17 cellular contexts compared by ENCODE assay signal in the genomic region with DNA sequence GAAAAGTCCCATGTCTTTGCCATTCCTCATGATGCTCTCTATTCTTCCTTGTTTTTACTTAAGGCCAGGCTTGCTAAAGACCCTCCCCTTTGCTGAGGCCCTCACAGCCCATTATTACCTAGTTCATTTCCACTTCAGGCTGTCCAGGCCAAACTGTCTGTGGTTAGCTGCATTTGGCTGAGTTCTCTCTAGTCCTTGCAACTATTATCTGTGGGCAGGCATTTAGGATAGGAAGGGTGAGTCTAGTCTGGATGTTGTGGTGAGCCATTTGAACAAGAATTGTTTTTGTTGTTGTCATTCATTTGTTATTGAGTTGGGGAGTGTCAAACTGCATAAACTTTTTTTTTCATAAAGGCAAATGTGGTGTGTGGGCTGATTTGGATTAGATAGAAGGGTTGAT.
A peak's percentile ranks its signal among the peaks of the same experiment; 100 is the strongest.
DNase-seq lines count a peak whose midpoint lies in the region; ATAC-seq and TF ChIP-seq lines count a peak whose summit lies in the region.
"Had no signal": no experiment of that assay in that cellular context is flagged by ENCODE, and none has a peak within 500 bp of the region (broad histone marks: within the 10 kb centered on the region; RNA-seq: fewer than 3 reads in every experiment).

No MANE protein-coding gene starts in this region.

- ATAC-seq in Right ventricle myocardium inferior = no peak
- ATAC-seq: CD8-positive, alpha-beta T cell had no signal

- no peak overlapping the region for H3K4ac ChIP-seq in mesenchymal stem cell (ENCODE audit: low read depth in 1 of 2, low read length in 2 of 2)

- H2AFZ ChIP-seq in mesenchymal stem cell (ENCODE audit: low read depth, low read length) = no peak overlapping the region
- H2AFZ ChIP-seq: GM23248 had no signal

- H3K9me3 ChIP-seq in left ventricle myocardium inferior (replicated peaks) (no peaks in the 10 kb centered on the region), mesenchymal stem cell (ENCODE audit: control insufficient read depth, low read length) (no peaks in the 10 kb centered on the region)
- H3K9me3 ChIP-seq: BE2C had no signal

- H3K27ac ChIP-seq in left ventricle myocardium inferior (replicated peaks) (peak overlapping the region; percentile 50), mesenchymal stem cell (ENCODE audit: low read length, poor library complexity, severe bottlenecking) (no peak overlapping the region)
- H3K27ac ChIP-seq: C4-2B, GM23248 had no signal

- peak overlapping the region; percentile 7 for H4K8ac ChIP-seq in mesenchymal stem cell (ENCODE audit: low read length)

- H2BK5ac ChIP-seq in mesenchymal stem cell (ENCODE audit: low read depth, low read length, poor library complexity, severe bottlenecking) = no peak overlapping the region

- intact Hi-C loops in left ventricle myocardium inferior (cut with micrococcal nuclease) (no loop called here), Right ventricle myocardium inferior (cut with DNase I) (no loop called here)

- no peak overlapping the region for H3K9ac ChIP-seq in mesenchymal stem cell (ENCODE audit: low read length)
- H3K9ac ChIP-seq: GM23248 had no signal

- no peak overlapping the region for H3K14ac ChIP-seq in mesenchymal stem cell (ENCODE audit: low read length in 2 of 2)

- H3K18ac ChIP-seq in mesenchymal stem cell (ENCODE audit: low read depth in 1 of 2, low read length in 2 of 2) = peak overlapping the region in 1 of 2 experiments; percentile 17

- H3K27me3 ChIP-seq in left ventricle myocardium inferior (ENCODE audit: low read depth) (no peaks in the 10 kb centered on the region), mesenchymal stem cell (ENCODE audit: control insufficient read depth in 1 of 2, insufficient read depth in 1 of 2, low read length in 2 of 2) (no peaks in the 10 kb centered on the region), H7 (ENCODE audit: control insufficient read depth, insufficient read depth, low read length) (no peaks in the 10 kb centered on the region)
- H3K27me3 ChIP-seq: BE2C had no signal

- H2BK12ac ChIP-seq in mesenchymal stem cell (ENCODE audit: low read length in 2 of 2) = peak overlapping the region in 1 of 2 experiments; percentile 8

- H3K4me1 ChIP-seq in left ventricle myocardium inferior (no peaks in the 10 kb centered on the region), mesenchymal stem cell (ENCODE audit: control insufficient read depth, insufficient read depth, low read depth, low read length) (no peaks in the 10 kb centered on the region)
- H3K4me1 ChIP-seq: BE2C had no signal

- H3K23ac ChIP-seq in mesenchymal stem cell (ENCODE audit: low read length in 2 of 2) = no peak overlapping the region

- H3K4me3 ChIP-seq in left ventricle myocardium inferior (no peak overlapping the region), mesenchymal stem cell (ENCODE audit: insufficient read depth in 1 of 2, low read depth in 1 of 2, low read length in 2 of 2) (no peak overlapping the region), H7 (ENCODE audit: insufficient read depth, low read depth, low read length) (no peak overlapping the region)
- H3K4me3 ChIP-seq: GM23248 had no signal

- no peaks in the 10 kb centered on the region for H3K79me1 ChIP-seq in mesenchymal stem cell (replicated peaks; ENCODE audit: low read length, poor library complexity, severe bottlenecking)

- no peak overlapping the region for H2AK5ac ChIP-seq in mesenchymal stem cell (ENCODE audit: low read length, severe bottlenecking)

- DNase-seq in left ventricle myocardium inferior (no peak), Right ventricle myocardium inferior (ENCODE audit: missing footprints) (no peak), LHCN-M2 (ENCODE audit: low read depth) (peak; percentile 10), mesenchymal stem cell (no peak), H7 (no peak), NOMO-1 (lab: John Stamatoyannopoulos, UW; ENCODE audit: unreplicated experiment in 2 of 2) (no peak), AML-193 (lab: John Stamatoyannopoulos, UW) (no peak)
- DNase-seq: 8988T; BE2C; CD8-positive, alpha-beta T cell; COR-L47; DMS153; DMS79 treated with DMSO at 0.1 percent for 48 hours; EL; H9 had no signal

- H3K4me2 ChIP-seq in mesenchymal stem cell (ENCODE audit: low read length, poor library complexity, severe bottlenecking) = no peak overlapping the region

- H2BK15ac ChIP-seq in mesenchymal stem cell (ENCODE audit: low read depth, poor library complexity, severe bottlenecking) = no peak overlapping the region

- H3K36me3 ChIP-seq in left ventricle myocardium inferior = no peaks in the 10 kb centered on the region
- no peaks in the 10 kb centered on the region for H3K36me3 ChIP-seq in mesenchymal stem cell (ENCODE audit: control insufficient read depth in 1 of 2, insufficient read depth in 2 of 2, low read depth in 1 of 2, low read length in 2 of 2)
- H3K36me3 ChIP-seq in H7 (replicated peaks; ENCODE audit: control insufficient read depth, insufficient read depth, low read length) = no peaks in the 10 kb centered on the region
- H3K36me3 ChIP-seq: BE2C had no signal

- no peak overlapping the region for H2BK120ac ChIP-seq in mesenchymal stem cell (ENCODE audit: low read depth, low read length)

- H4K91ac ChIP-seq in mesenchymal stem cell (ENCODE audit: low read length) = no peak overlapping the region

- no peak for TF ChIP-seq CTCF in left ventricle myocardium inferior (IDR thresholded peaks at IDR 0.05; ENCODE audit: borderline replicate concordance)
